ENCODE assay signal across 23 cellular contexts in genomic region chr4:105924341-105924740, GRCh38. TPM values are rescaled to one million over a fixed set of nuclear protein-coding genes. Genes with fewer than 3 reads are reported as not detected.
"Had no signal": no experiment of that assay in that cellular context is flagged by ENCODE, and none has a peak within 500 bp of the region (broad histone marks: within the 10 kb centered on the region; RNA-seq: fewer than 3 reads in every experiment).

No MANE protein-coding gene starts in this region.

- H3K36me3 ChIP-seq: heart left ventricle, neural progenitor cell, ovary, right atrium auricular region, sigmoid colon, stomach, transverse colon had no signal

- H3K4me1 ChIP-seq: neural progenitor cell, right atrium auricular region, stomach, transverse colon had no signal

- H3K27me3 ChIP-seq: heart left ventricle, neural progenitor cell, ovary, right atrium auricular region, sigmoid colon, stomach, transverse colon had no signal

- H3K4me3 ChIP-seq: coronary artery, heart left ventricle, lower lobe of right lung, neural progenitor cell, ovary, right atrium auricular region, sigmoid colon, skin epidermis, stomach, transverse colon had no signal

- H3K9me3 Mint-ChIP-seq: endodermal cell, memory B cell, neural progenitor cell had no signal

- H3K4me1 Mint-ChIP-seq: endodermal cell had no signal

- ATAC-seq: left lobe of liver; natural killer cell treated with Interleukin-12 subunit alpha and Interleukin-12 subunit beta and Interleukin-15 and Interleukin-18, amount 100 ng/mL, for 72 hours had no signal

- H3K4me3 Mint-ChIP-seq: endodermal cell; memory B cell; natural killer cell treated with Interleukin-12 subunit alpha and Interleukin-12 subunit beta and Interleukin-15 and Interleukin-18, amount 100 ng/mL, for 72 hours; neural progenitor cell had no signal

- H3K27ac Mint-ChIP-seq: endodermal cell; memory B cell; natural killer cell treated with Interleukin-12 subunit alpha and Interleukin-12 subunit beta and Interleukin-15 and Interleukin-18, amount 100 ng/mL, for 72 hours; neural progenitor cell had no signal

- H3K4me2 ChIP-seq: neural progenitor cell had no signal

- DNase-seq: effector CD4-positive, alpha-beta T cell; endodermal cell; erythroblast; foreskin melanocyte; heart left ventricle; lower lobe of right lung; midbrain; nucleus accumbens; ovary; sigmoid colon; stimulated activated CD4-positive, alpha-beta T cell treated with anti-CD3 and anti-CD28 coated beads, Interleukin-2, amount 100 ng/mL, for 24 hours; stimulated activated naive CD4-positive, alpha-beta T cell; stomach; substantia nigra; transverse colon had no signal

- H3K27me3 Mint-ChIP-seq: natural killer cell treated with Interleukin-12 subunit alpha and Interleukin-12 subunit beta and Interleukin-15 and Interleukin-18, amount 100 ng/mL, for 72 hours had no signal

- H3K9me3 ChIP-seq: heart left ventricle, lower lobe of right lung, ovary, right atrium auricular region, sigmoid colon, stomach, transverse colon had no signal

- H2AFZ ChIP-seq: neural progenitor cell had no signal

- H3K36me3 Mint-ChIP-seq: memory B cell; natural killer cell treated with Interleukin-12 subunit alpha and Interleukin-12 subunit beta and Interleukin-15 and Interleukin-18, amount 100 ng/mL, for 72 hours; neural progenitor cell had no signal

- H3K27ac ChIP-seq: coronary artery, heart left ventricle, lower lobe of right lung, neural progenitor cell, ovary, right atrium auricular region, sigmoid colon, skin epidermis, stomach, transverse colon had no signal

RNA-seq across cellular contexts. Expression of gene NPNT, which starts 29.1 kb away (rescaled TPM):
- total RNA-seq: endothelial cell of umbilical vein; natural killer cell treated with Interleukin-12 subunit alpha and Interleukin-12 subunit beta and Interleukin-15 and Interleukin-18, amount 100 ng/mL, for 72 hours had no signal
- polyA plus RNA-seq: endothelial cell of umbilical vein had no signal
